Comparison of ENCODE assay signal across 15 cellular contexts in genomic region chr21:31476551-31477120, GRCh38.
A peak's percentile ranks its signal among the peaks of the same experiment; 100 is the strongest.
DNase-seq lines count a peak whose midpoint lies in the region; ATAC-seq lines count a peak whose summit lies in the region.
"Had no signal": no experiment of that assay in that cellular context is flagged by ENCODE, and none has a peak within 500 bp of the region (broad histone marks: within the 10 kb centered on the region; RNA-seq: fewer than 3 reads in every experiment).

No MANE protein-coding gene starts in this region.

- peak overlapping the region; percentile 38 for H3K27ac ChIP-seq in caudate nucleus (ENCODE audit: low read depth, low read length)
- H3K27ac ChIP-seq: psoas muscle had no signal

- DNase-seq in AG20443 (ENCODE audit: low spot score) (peak; percentile 26), NCI-H1417 (lab: John Stamatoyannopoulos, UW) (peak; percentile 13 to 57 (median 34)), caudate nucleus (lab: John Stamatoyannopoulos, UW) (peak in 5 of 61 donors; percentile 4 to 38 (median 14)), left kidney (ENCODE audit: low read depth, low spot score) (peak; percentile 49), NCI-H1092 (lab: John Stamatoyannopoulos, UW) (no peak)
- DNase-seq: activated CD4-positive, alpha-beta T cell treated with anti-CD3 and anti-CD28 coated beads, Interleukin-2, amount 50 U/mL, for 1 hour; activated T-cell treated with anti-CD3 and anti-CD28 coated beads, Interleukin-2, amount 50 U/mL, for 48 hours; kidney; NCI-H1048; NCI-H774; psoas muscle; SHP77 had no signal

- ATAC-seq in GM21723 (IDR thresholded peaks at IDR 0.05; ENCODE audit: unreplicated experiment), result no peak
- ATAC-seq in GM18858 (IDR thresholded peaks at IDR 0.05; ENCODE audit: unreplicated experiment), result no peak
- ATAC-seq in HG03432 (IDR thresholded peaks at IDR 0.05; ENCODE audit: unreplicated experiment), result no peak
- ATAC-seq: psoas muscle had no signal
